Comparison of ENCODE assay signal across 26 cellular contexts in the genomic region with DNA sequence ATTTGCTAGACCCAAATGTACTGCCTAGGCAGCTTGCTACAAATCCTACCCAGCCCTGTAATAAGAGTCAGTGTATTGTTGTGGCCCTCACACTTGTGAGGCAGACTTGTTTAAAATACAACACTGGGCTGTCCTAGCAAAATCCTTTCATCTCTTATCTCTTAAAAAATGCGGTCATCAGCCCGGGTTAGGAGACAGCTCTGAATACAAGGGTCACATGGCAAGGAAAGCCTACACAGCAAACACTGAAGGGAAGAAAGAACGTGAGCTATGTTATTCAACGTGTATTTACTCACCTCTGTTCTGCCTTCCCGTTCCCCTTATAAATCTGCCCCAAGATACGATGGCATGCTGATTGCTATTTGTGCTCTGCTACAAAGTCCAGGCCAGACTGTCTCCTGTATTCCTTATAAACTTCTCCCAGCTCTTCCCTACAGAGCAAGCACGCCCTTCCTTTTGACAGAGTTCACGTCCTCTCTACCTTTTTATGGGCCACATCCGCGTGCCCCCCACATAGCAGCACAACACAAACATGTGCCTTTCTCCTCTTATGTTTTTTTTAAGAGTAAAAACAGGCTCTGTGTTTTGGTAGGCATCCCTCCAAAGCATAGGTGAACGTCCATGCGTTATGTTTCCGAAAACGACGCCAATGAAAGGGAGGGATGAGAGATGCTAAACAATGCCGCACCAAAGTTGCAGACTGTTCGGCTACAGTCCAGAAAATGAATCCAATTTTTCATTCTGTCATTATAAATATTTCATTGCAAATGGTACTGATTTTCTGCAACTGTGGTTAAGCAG.
DNase-seq lines count a peak whose midpoint lies in the region; ATAC-seq, FAIRE-seq and TF ChIP-seq lines count a peak whose summit lies in the region.
"Had no signal": no experiment of that assay in that cellular context is flagged by ENCODE, and none has a peak within 500 bp of the region (broad histone marks: within the 10 kb centered on the region; RNA-seq: fewer than 3 reads in every experiment).

No MANE protein-coding gene starts in this region.

- no peak overlapping the region for H2AFZ ChIP-seq in HepG2 (ENCODE audit: low read length)

- POLR2A ChIA-PET in HepG2 (lab: Yijun Ruan, JAX), result no interaction called here

- H3K27ac ChIP-seq in HepG2 (ENCODE audit: extremely low read length, insufficient read depth, low read length), result no peak overlapping the region
- no peak overlapping the region for H3K27ac ChIP-seq in right lobe of liver
- H3K27ac ChIP-seq: A549, brain microvascular endothelial cell, epithelial cell of prostate, heart right ventricle, prostate gland, transverse colon had no signal

- H3K4me1 ChIP-seq in HepG2 (ENCODE audit: insufficient read depth, low read length) (peaks cover 16% of the 10 kb centered on the region), right lobe of liver (no peaks in the 10 kb centered on the region)
- H3K4me1 ChIP-seq: A549, BE2C, prostate gland had no signal

- DNase-seq in HepG2 (ENCODE audit: low spot score), result peak; percentile 91
- no peak for DNase-seq in right lobe of liver
- no peak for DNase-seq in left colon
- peak; percentile 42 for DNase-seq in pons (ENCODE audit: low spot score)
- no peak for DNase-seq in CD1c-positive myeloid dendritic cell (ENCODE audit: extremely low spot score)
- DNase-seq in NCI-H2196 (lab: John Stamatoyannopoulos, UW; ENCODE audit: unreplicated experiment), result no peak
- DNase-seq in NCI-H1694 (lab: John Stamatoyannopoulos, UW), result no peak
- DNase-seq: activated CD4-positive, alpha-beta T cell treated with anti-CD3 and anti-CD28 coated beads for 48 hours; BE2C; brain microvascular endothelial cell; Calu3; EL; heart right ventricle; IMR-90; NCI-H1417 treated with DMSO at 0.1 percent for 48 hours; NCI-H69; stimulated activated CD4-positive, alpha-beta T cell treated with anti-CD3 and anti-CD28 coated beads, Interleukin-4, amount 100 ng/mL, for 1 hour; transverse colon had no signal

- peak overlapping the region; percentile 48 for H3K4me2 ChIP-seq in HepG2 (ENCODE audit: low read depth, low read length)
- H3K4me2 ChIP-seq: A549 had no signal

- no peaks in the 10 kb centered on the region for H3K27me3 ChIP-seq in HepG2 (ENCODE audit: control insufficient read depth in 1 of 2, insufficient read depth in 2 of 2, low read length in 2 of 2)
- no peaks in the 10 kb centered on the region for H3K27me3 ChIP-seq in right lobe of liver
- H3K27me3 ChIP-seq: BE2C, brain microvascular endothelial cell, heart right ventricle, transverse colon had no signal

- CTCF ChIA-PET in HepG2 (lab: Yijun Ruan, JAX; ENCODE audit: low intra/inter-chr PET ratio, low total read pairs), result no interaction called here

- in situ Hi-C loops in HepG2 (cut with HindIII; ENCODE audit: extremely low pct_ligation_motif_present, low pct_unique_long_range_greater_than_20kb), result no loop called here

- no peaks in the 10 kb centered on the region for H3K36me3 ChIP-seq in HepG2 (replicated peaks in 1 of 2; ENCODE audit: control insufficient read depth in 1 of 2, insufficient read depth in 2 of 2, low read length in 2 of 2)
- no peaks in the 10 kb centered on the region for H3K36me3 ChIP-seq in right lobe of liver
- H3K36me3 ChIP-seq: BE2C, brain microvascular endothelial cell, prostate gland, transverse colon had no signal

- H4K20me1 ChIP-seq in HepG2 (ENCODE audit: insufficient read depth, low read length), result no peaks in the 10 kb centered on the region

- TF ChIP-seq EP300 in HepG2 (IDR thresholded peaks at IDR 0.05; ENCODE audit: low read depth in 2 of 2, low read length in 2 of 2), result no peak
- no peak for TF ChIP-seq EP300 in HepG2 (CRISPR knock-in tag; IDR thresholded peaks at IDR 0.05; ENCODE audit: borderline replicate concordance)

- peak; percentile 74 for FAIRE-seq in HepG2 (lab: Jason Lieb, UNC)
- FAIRE-seq: A549 had no signal

- no peak overlapping the region for H3K4me3 ChIP-seq in HepG2 (replicated peaks in 1 of 3; ENCODE audit: insufficient read depth in 1 of 3, low read depth in 2 of 3, low read length in 3 of 3)
- H3K4me3 ChIP-seq in right lobe of liver, result no peak overlapping the region
- H3K4me3 ChIP-seq: A549, heart right ventricle, prostate gland, transverse colon had no signal

- TF ChIP-seq CTCF in HepG2 (CRISPR knock-in tag; IDR thresholded peaks at IDR 0.05) (no peak), right lobe of liver (IDR thresholded peaks at IDR 0.05) (no peak)

- 36% methylated on average over 17 of the region's 17 CpGs for WGBS in HepG2 (ENCODE audit: low lambda C conversion rate)
- WGBS in right lobe of liver (ENCODE audit: insufficient coverage, low coverage, low lambda C conversion rate, missing lambda C conversion rate), result 50% methylated on average over 17 of the region's 17 CpGs

- TF ChIP-seq RAD21 in HepG2 (CRISPR knock-in tag; IDR thresholded peaks at IDR 0.05), result no peak

- intact Hi-C loops in HepG2 (cut with micrococcal nuclease; ENCODE audit: unreplicated experiment), result no loop called here
- intact Hi-C loops in right lobe of liver (cut with DNase I), result no loop called here
- intact Hi-C loops in left colon (cut with DNase I, micrococcal nuclease), result no loop called here

- no peak overlapping the region for H3K9ac ChIP-seq in HepG2 (ENCODE audit: insufficient read depth, low read depth, low read length)

- ATAC-seq in HepG2 (peak; percentile 98), right lobe of liver (no peak), left colon (peak; percentile 95), GM18520 (IDR thresholded peaks at IDR 0.05; ENCODE audit: unreplicated experiment) (no peak)
- ATAC-seq: A549; activated T-helper 17 cell treated with anti-CD3 and anti-CD28 coated beads, Interleukin-2, amount 50 U/mL, for 72 hours; HCT116; natural killer cell treated with Interleukin-12 subunit alpha and Interleukin-12 subunit beta and Interleukin-15 and Interleukin-18, amount 100 ng/mL, for 72 hours; Right ventricle myocardium inferior had no signal

- TF ChIP-seq POLR2A in HepG2 (IDR thresholded peaks at IDR 0.05; ENCODE audit: insufficient read depth in 1 of 2, low read depth in 2 of 2, low read length in 2 of 2), result no peak
- TF ChIP-seq POLR2A in right lobe of liver (IDR thresholded peaks at IDR 0.05), result no peak

- H3K79me2 ChIP-seq in HepG2 (ENCODE audit: insufficient read depth, low read length), result no peaks in the 10 kb centered on the region

- no TSS peak for BruUV-seq in HepG2 (replicated peaks; lab: Mats Ljungman, UMichigan)

- no peaks in the 10 kb centered on the region for H3K9me3 ChIP-seq in HepG2 (ENCODE audit: low read length)
- no peaks in the 10 kb centered on the region for H3K9me3 ChIP-seq in right lobe of liver
- H3K9me3 ChIP-seq: A549, BE2C, heart right ventricle, prostate gland, transverse colon had no signal

TF ChIP-seq in HepG2, 621 proteins besides CTCF, POLR2A, EP300 and RAD21 (continues in another document):
- TF ChIP-seq ZNF362 (CRISPR knock-in tag; IDR thresholded peaks at IDR 0.05; ENCODE audit: borderline replicate concordance) (no peak), FOXP4 (CRISPR knock-in tag; IDR thresholded peaks at IDR 0.05) (0 out of 2 replicates have a peak, but pooled peaks have one; percentile 43), CBFB (CRISPR knock-in tag; IDR thresholded peaks at IDR 0.05) (0 out of 2 replicates have a peak, but pooled peaks have one; percentile 26), SOX13 (IDR thresholded peaks at IDR 0.05) (peak; percentile 77), SOX13 (CRISPR knock-in tag; conservative IDR thresholded peaks at IDR 0.05 in 1 of 2, IDR thresholded peaks at IDR 0.05 in 1 of 2) (peak in 1 of 2 experiments; percentile 97; a peak in 2 of 4 replicates), FOXA1 (IDR thresholded peaks at IDR 0.05) (no peak), FOXA1 (CRISPR knock-in tag; IDR thresholded peaks at IDR 0.05) (peak; percentile 65; the same call in 1 of the 2 replicates), SRSF9 (IDR thresholded peaks at IDR 0.05; ENCODE audit: borderline replicate concordance, insufficient read depth, low read depth, low read length, poor library complexity, severe bottlenecking) (no peak)
- TF ChIP-seq, protein P1, sequence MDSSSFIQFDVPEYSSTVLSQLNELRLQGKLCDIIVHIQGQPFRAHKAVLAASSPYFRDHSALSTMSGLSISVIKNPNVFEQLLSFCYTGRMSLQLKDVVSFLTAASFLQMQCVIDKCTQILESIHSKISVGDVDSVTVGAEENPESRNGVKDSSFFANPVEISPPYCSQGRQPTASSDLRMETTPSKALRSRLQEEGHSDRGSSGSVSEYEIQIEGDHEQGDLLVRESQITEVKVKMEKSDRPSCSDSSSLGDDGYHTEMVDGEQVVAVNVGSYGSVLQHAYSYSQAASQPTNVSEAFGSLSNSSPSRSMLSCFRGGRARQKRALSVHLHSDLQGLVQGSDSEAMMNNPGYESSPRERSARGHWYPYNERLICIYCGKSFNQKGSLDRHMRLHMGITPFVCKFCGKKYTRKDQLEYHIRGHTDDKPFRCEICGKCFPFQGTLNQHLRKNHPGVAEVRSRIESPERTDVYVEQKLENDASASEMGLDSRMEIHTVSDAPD (CRISPR knock-in tag; IDR thresholded peaks at IDR 0.05), result no peak

Comparison
In these comparisons a context has a peak if more than half of its experiments do, and no peak if none do; other contexts are left out.
1. ATAC-seq: peak in HepG2 (single experiment) and left colon (single experiment); none in right lobe of liver (0 of 4) and GM18520 (single experiment).
2. DNase-seq: peak in HepG2 (single experiment) and pons (single experiment); none in right lobe of liver (0 of 3), left colon (0 of 2), CD1c-positive myeloid dendritic cell (single experiment), NCI-H2196 (single experiment) and NCI-H1694 (single experiment).